27 cellular contexts compared by ENCODE assay signal in the genomic region with DNA sequence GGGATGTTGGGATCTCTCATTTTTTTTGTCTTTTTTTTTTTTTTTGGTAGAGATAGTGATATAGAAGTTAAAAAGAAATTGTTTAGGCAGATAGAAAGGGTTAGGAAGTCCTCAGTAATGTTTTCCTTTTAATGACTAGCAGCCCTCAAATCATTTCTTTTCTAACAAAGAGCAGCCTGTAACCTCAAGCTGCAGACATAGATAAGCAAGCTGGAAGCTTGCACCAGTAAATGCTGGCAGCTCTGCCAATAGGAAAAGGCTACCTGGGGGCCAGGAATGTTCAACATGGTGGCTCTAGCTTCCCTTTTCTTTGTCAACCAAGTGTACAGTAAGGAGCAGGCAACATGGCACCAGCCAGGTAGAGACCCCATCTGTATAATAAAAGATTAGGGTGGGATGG.
DNase-seq lines count a peak whose midpoint lies in the region; ATAC-seq, FAIRE-seq and TF ChIP-seq lines count a peak whose summit lies in the region.
"Had no signal": no experiment of that assay in that cellular context is flagged by ENCODE, and none has a peak within 500 bp of the region (broad histone marks: within the 10 kb centered on the region; RNA-seq: fewer than 3 reads in every experiment).

No MANE protein-coding gene starts in this region.

- H4K20me1 ChIP-seq in K562 (replicated peaks; ENCODE audit: control insufficient read depth, insufficient read depth, low read length) (no peaks in the 10 kb centered on the region), endothelial cell of umbilical vein (replicated peaks; ENCODE audit: control insufficient read depth, extremely low read depth, insufficient read depth, low read length) (no peaks in the 10 kb centered on the region)
- H4K20me1 ChIP-seq: BLaER1 treated with 17β-estradiol and CSF1 and Interleukin-3, amounts not matched to agents 10 nM and 100 nM had no signal

- H3K27me3 Mint-ChIP-seq in chondrocyte (ENCODE audit: low read depth), result peaks cover 43% of the 10 kb centered on the region

- H3K4me2 ChIP-seq in K562 (ENCODE audit: insufficient read depth, low read length) (no peak overlapping the region), endothelial cell of umbilical vein (ENCODE audit: insufficient read depth, low read length) (no peak overlapping the region)
- H3K4me2 ChIP-seq: A549; BLaER1 treated with 17β-estradiol and CSF1 and Interleukin-3, amounts not matched to agents 10 nM and 100 nM had no signal

- dilution Hi-C loops in endothelial cell of umbilical vein (cut with MboI; ENCODE audit: extremely low pct_ligation_motif_present, low sequenced_read_pairs), result no loop called here

- POLR2A ChIA-PET in K562 (lab: Yijun Ruan, JAX), result interaction anchor here (0.6 to 1.8 kb wide), 3 partner anchors 11 to 304 kb away, joined by 3 to 4 read pairs (median 3); no protein-coding TSS in a partner anchor
- POLR2A ChIA-PET in endothelial cell of umbilical vein (lab: Charles Lee), result no interaction called here

- H3K4me1 ChIP-seq in K562 (replicated peaks in 1 of 2; ENCODE audit: control insufficient read depth in 2 of 2, insufficient read depth in 2 of 2, low read length in 2 of 2), result peaks cover 3% of the 10 kb centered on the region in 2 experiments; a peak in 2 of 5 replicates
- H3K4me1 ChIP-seq in endothelial cell of umbilical vein (ENCODE audit: control insufficient read depth, extremely low read depth, insufficient read depth, low read length), result no peaks in the 10 kb centered on the region
- H3K4me1 ChIP-seq: A549; BLaER1 treated with 17β-estradiol and CSF1 and Interleukin-3, amounts not matched to agents 10 nM and 100 nM had no signal

- BruUV-seq in K562 (replicated peaks; lab: Mats Ljungman, UMichigan) (no TSS peak), endothelial cell of umbilical vein (replicated peaks; lab: Mats Ljungman, UMichigan) (no TSS peak)

- intact Hi-C loops in K562 (cut with micrococcal nuclease) (loop anchor here (2.0 to 10.0 kb wide), 3 partner anchors 162 to 612 kb away; no protein-coding TSS in a partner anchor), endothelial cell of umbilical vein (cut with micrococcal nuclease) (loop anchor here (5.0 to 10.0 kb wide), 2 partner anchors 300 to 638 kb away; partner anchors contain the start of genes CBX3, HNRNPA2B1 and HOXA5)

- no peak for TF ChIP-seq POLR2A in K562 (conservative IDR thresholded peaks at IDR 0.05)
- TF ChIP-seq POLR2A in endothelial cell of umbilical vein (IDR thresholded peaks at IDR 0.05; ENCODE audit: low read depth, low read length), result no peak

- H3K79me2 ChIP-seq in K562 (ENCODE audit: control insufficient read depth, insufficient read depth, low read length), result no peaks in the 10 kb centered on the region
- no peaks in the 10 kb centered on the region for H3K79me2 ChIP-seq in endothelial cell of umbilical vein (ENCODE audit: control insufficient read depth, insufficient read depth, low read length)

- H3K27ac Mint-ChIP-seq in chondrocyte (ENCODE audit: unreplicated experiment), result no peak overlapping the region
- H3K27ac Mint-ChIP-seq: B cell; CD4-positive, alpha-beta T cell; CD8-positive, alpha-beta T cell had no signal

- H2AFZ ChIP-seq in K562 (ENCODE audit: low read depth, low read length), result no peak overlapping the region
- H2AFZ ChIP-seq in endothelial cell of umbilical vein (ENCODE audit: low read depth, low read length), result no peak overlapping the region

- no peak; the same call in 2 of the 3 replicates for ATAC-seq in K562
- no peak for ATAC-seq in HG03280 (IDR thresholded peaks at IDR 0.05; ENCODE audit: unreplicated experiment)
- ATAC-seq: A549; CD8-positive, alpha-beta T cell; GM12878 had no signal

- H3K9me1 ChIP-seq in K562 (ENCODE audit: control insufficient read depth, insufficient read depth, low read length), result no peaks in the 10 kb centered on the region
- no peaks in the 10 kb centered on the region for H3K9me1 ChIP-seq in endothelial cell of umbilical vein (replicated peaks; ENCODE audit: control insufficient read depth, extremely low read depth, insufficient read depth, low read length)

- H3K4me3 Mint-ChIP-seq in chondrocyte (ENCODE audit: unreplicated experiment), result no peak overlapping the region
- H3K4me3 Mint-ChIP-seq: B cell; CD4-positive, alpha-beta T cell; CD8-positive, alpha-beta T cell had no signal

- CTCF ChIA-PET in K562 (lab: Yijun Ruan, JAX; ENCODE audit: low intra/inter-chr PET ratio) (no interaction called here), endothelial cell of umbilical vein (lab: Charles Lee) (interaction anchor here (0.8 to 5.6 kb wide), 5 partner anchors 13 to 139 kb away, joined by 3 to 54 read pairs (median 4); no protein-coding TSS in a partner anchor)

- H3K4me3 ChIP-seq in K562 (no peak overlapping the region), endothelial cell of umbilical vein (replicated peaks in 1 of 3; ENCODE audit: insufficient read depth in 1 of 3, low read depth in 1 of 3, low read length in 3 of 3) (no peak overlapping the region)
- H3K4me3 ChIP-seq: A549; BLaER1 treated with 17β-estradiol and CSF1 and Interleukin-3, amounts not matched to agents 10 nM and 100 nM; GM12878 had no signal

- no peaks in the 10 kb centered on the region for H3K4me1 Mint-ChIP-seq in chondrocyte (ENCODE audit: low read depth)
- H3K4me1 Mint-ChIP-seq: B cell had no signal

- no peaks in the 10 kb centered on the region for H3K36me3 Mint-ChIP-seq in chondrocyte (ENCODE audit: low read depth)
- H3K36me3 Mint-ChIP-seq: CD8-positive, alpha-beta T cell had no signal

- H3K9ac ChIP-seq in K562 (ENCODE audit: insufficient read depth in 1 of 2, low read depth in 2 of 2, low read length in 2 of 2) (no peak overlapping the region), endothelial cell of umbilical vein (replicated peaks; ENCODE audit: extremely low read depth, insufficient read depth, low read length) (no peak overlapping the region)
- H3K9ac ChIP-seq: BLaER1 treated with 17β-estradiol and CSF1 and Interleukin-3, amounts not matched to agents 10 nM and 100 nM had no signal

- FAIRE-seq in K562 (lab: Jason Lieb, UNC) (no peak), endothelial cell of umbilical vein (lab: Jason Lieb, UNC) (no peak)
- FAIRE-seq: A549, GM12878, GM12892, GM18507 had no signal

- TF ChIP-seq CTCF in K562 (IDR thresholded peaks at IDR 0.05 in 2 of 3, conservative IDR thresholded peaks at IDR 0.05 in 1 of 3; ENCODE audit: insufficient read depth in 2 of 3, low read depth in 1 of 3, low read length in 3 of 3), result no peak
- no peak for TF ChIP-seq CTCF in endothelial cell of umbilical vein (IDR thresholded peaks at IDR 0.05; ENCODE audit: extremely low read depth in 1 of 2, insufficient read depth in 1 of 2, low read depth in 1 of 2, low read length in 2 of 2)
- TF ChIP-seq CTCF in chondrocyte (IDR thresholded peaks at IDR 0.05), result no peak

- H3K9me3 Mint-ChIP-seq in chondrocyte (ENCODE audit: low read depth), result no peaks in the 10 kb centered on the region
- H3K9me3 Mint-ChIP-seq: CD4-positive, alpha-beta T cell; CD8-positive, alpha-beta T cell had no signal

- H3K27me3 ChIP-seq in K562 (ENCODE audit: control insufficient read depth in 2 of 2, insufficient read depth in 2 of 2, low read length in 2 of 2) (peaks cover 17 to 27% of the 10 kb centered on the region in 2 experiments), endothelial cell of umbilical vein (ENCODE audit: control insufficient read depth in 2 of 2, insufficient read depth in 2 of 2, low read length in 2 of 2) (peaks cover 2 to 5% of the 10 kb centered on the region in 2 experiments)
- H3K27me3 ChIP-seq: BLaER1 treated with 17β-estradiol and CSF1 and Interleukin-3, amounts not matched to agents 10 nM and 100 nM had no signal

- no peak for TF ChIP-seq EP300 in K562 (IDR thresholded peaks at IDR 0.05; ENCODE audit: low read length)

- H3K9me3 ChIP-seq in K562 (replicated peaks; ENCODE audit: control insufficient read depth, insufficient read depth, low read depth, low read length) (no peaks in the 10 kb centered on the region), endothelial cell of umbilical vein (replicated peaks; ENCODE audit: control insufficient read depth, insufficient read depth, low read length) (no peaks in the 10 kb centered on the region)
- H3K9me3 ChIP-seq: A549; BLaER1 treated with 17β-estradiol and CSF1 and Interleukin-3, amounts not matched to agents 10 nM and 100 nM had no signal

- TF ChIP-seq RAD21 in K562 (CRISPR knock-in tag; conservative IDR thresholded peaks at IDR 0.05 in 1 of 2, IDR thresholded peaks at IDR 0.05 in 1 of 2), result no peak

- H3K27ac ChIP-seq in K562 (ENCODE audit: extremely low read depth, low read depth, low read length), result no peak overlapping the region
- H3K27ac ChIP-seq in endothelial cell of umbilical vein (ENCODE audit: insufficient read depth, low read depth, low read length), result no peak overlapping the region
- H3K27ac ChIP-seq: 22Rv1; A549; BLaER1 treated with 17β-estradiol and CSF1 and Interleukin-3, amounts not matched to agents 10 nM and 100 nM; C4-2B had no signal

- in situ Hi-C loops in K562 (cut with MboI), result loop anchor here (25.0 kb wide), 2 partner anchors 617 to 658 kb away; partner anchors contain the start of genes HOXA10, HOXA3, HOXA7 and HOXA9

- H3K36me3 ChIP-seq in K562 (ENCODE audit: control insufficient read depth, insufficient read depth, low read length) (no peaks in the 10 kb centered on the region), endothelial cell of umbilical vein (ENCODE audit: control insufficient read depth in 2 of 2, extremely low read depth in 1 of 2, insufficient read depth in 2 of 2, low read length in 2 of 2) (no peaks in the 10 kb centered on the region)
- H3K36me3 ChIP-seq: BLaER1 treated with 17β-estradiol and CSF1 and Interleukin-3, amounts not matched to agents 10 nM and 100 nM had no signal

- DNase-seq in CMK (ENCODE audit: low read depth) (peak; percentile 14), OCI-M1 (lab: John Stamatoyannopoulos, UW) (peak; percentile 59), K562 (ENCODE audit: extremely low read depth in 1 of 4, low spot score in 3 of 4) (peak in 1 of 4 experiments; percentile 37), endothelial cell of umbilical vein (ENCODE audit: low read depth, low spot score) (peak; percentile 30), chondrocyte (ENCODE audit: low spot score) (no peak), NCI-H446 treated with DMSO at 0.1 percent for 48 hours (lab: John Stamatoyannopoulos, UW) (no peak), GM19240 (ENCODE audit: insufficient read length, low spot score) (no peak)
- DNase-seq: AML-193; CD4-positive, alpha-beta T cell; CD8-positive, alpha-beta T cell; COR-L47; DMS 273 treated with DMSO at 0.1 percent for 48 hours; DMS153; DMS53; DMS79; DND-41; EL; GDM1 had no signal

TF ChIP-seq in K562, 482 proteins besides CTCF, POLR2A, EP300 and RAD21 (continues in another document):
- peak; percentile 55; the same call in 1 of the 2 replicates for TF ChIP-seq TEAD4 (IDR thresholded peaks at IDR 0.05; ENCODE audit: low read length)
- no peak for TF ChIP-seq TEAD4 (CRISPR knock-in tag; IDR thresholded peaks at IDR 0.05; ENCODE audit: borderline replicate concordance)
- no peak for TF ChIP-seq LARP7 (IDR thresholded peaks at IDR 0.05)

TF ChIP-seq in endothelial cell of umbilical vein, 7 proteins besides CTCF, POLR2A, EP300 and RAD21 (continues in another document):
- no peak for TF ChIP-seq MYC (IDR thresholded peaks at IDR 0.05; ENCODE audit: low read depth, low read length)
- TF ChIP-seq MAX (IDR thresholded peaks at IDR 0.05; ENCODE audit: insufficient read depth, insufficient read length), result no peak

Comparison
In these comparisons a context has a peak if more than half of its experiments do, and no peak if none do; other contexts are left out.
1. DNase-seq: peak in CMK (single experiment), OCI-M1 (single experiment) and endothelial cell of umbilical vein (single experiment); none in chondrocyte (single experiment), NCI-H446 treated with DMSO at 0.1 percent for 48 hours (single experiment) and GM19240 (single experiment).